Comparison of ENCODE assay signal across 1 cellular context in the genomic region with DNA sequence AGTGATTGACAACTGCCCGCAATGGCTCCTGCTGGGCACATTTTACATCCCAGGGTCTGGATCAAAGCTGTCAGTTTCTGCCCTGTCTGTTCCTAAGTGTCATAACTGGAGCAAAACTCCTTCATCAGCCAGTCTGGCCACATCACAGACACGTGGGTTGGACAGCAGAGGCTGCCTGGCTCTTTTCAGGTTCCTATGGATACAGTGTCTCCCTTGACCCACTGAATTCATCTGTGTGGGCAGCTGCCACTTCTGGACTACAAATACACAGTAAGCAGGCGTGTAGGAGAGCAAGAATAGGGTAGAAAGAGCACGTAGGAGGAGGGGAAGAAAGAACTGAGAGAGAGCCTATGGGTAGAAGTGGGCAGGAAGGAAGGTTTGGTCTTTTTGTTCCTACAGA.
TF ChIP-seq lines count a peak whose summit lies in the region.

No MANE protein-coding gene starts in this region.

TF ChIP-seq in SK-N-SH treated with all-trans-retinoic acid at 6 μM for 48 hours, 23 proteins besides CTCF, POLR2A, EP300 and RAD21 (continued from another document):
- TF ChIP-seq, protein P1, sequence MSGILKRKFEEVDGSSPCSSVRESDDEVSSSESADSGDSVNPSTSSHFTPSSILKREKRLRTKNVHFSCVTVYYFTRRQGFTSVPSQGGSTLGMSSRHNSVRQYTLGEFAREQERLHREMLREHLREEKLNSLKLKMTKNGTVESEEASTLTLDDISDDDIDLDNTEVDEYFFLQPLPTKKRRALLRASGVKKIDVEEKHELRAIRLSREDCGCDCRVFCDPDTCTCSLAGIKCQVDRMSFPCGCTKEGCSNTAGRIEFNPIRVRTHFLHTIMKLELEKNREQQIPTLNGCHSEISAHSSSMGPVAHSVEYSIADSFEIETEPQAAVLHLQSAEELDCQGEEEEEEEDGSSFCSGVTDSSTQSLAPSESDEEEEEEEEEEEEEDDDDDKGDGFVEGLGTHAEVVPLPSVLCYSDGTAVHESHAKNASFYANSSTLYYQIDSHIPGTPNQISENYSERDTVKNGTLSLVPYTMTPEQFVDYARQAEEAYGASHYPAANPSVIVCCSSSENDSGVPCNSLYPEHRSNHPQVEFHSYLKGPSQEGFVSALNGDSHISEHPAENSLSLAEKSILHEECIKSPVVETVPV (CRISPR knock-in tag; IDR thresholded peaks at IDR 0.05): no peak
- TF ChIP-seq ESRRG (CRISPR knock-in tag; IDR thresholded peaks at IDR 0.05): no peak
- no peak for TF ChIP-seq TOX (CRISPR knock-in tag; IDR thresholded peaks at IDR 0.05; ENCODE audit: borderline replicate concordance)
- no peak for TF ChIP-seq ZNF70 (CRISPR knock-in tag; IDR thresholded peaks at IDR 0.05)
- no peak for TF ChIP-seq GLIS3 (CRISPR knock-in tag; IDR thresholded peaks at IDR 0.05)
- TF ChIP-seq, protein P2, sequence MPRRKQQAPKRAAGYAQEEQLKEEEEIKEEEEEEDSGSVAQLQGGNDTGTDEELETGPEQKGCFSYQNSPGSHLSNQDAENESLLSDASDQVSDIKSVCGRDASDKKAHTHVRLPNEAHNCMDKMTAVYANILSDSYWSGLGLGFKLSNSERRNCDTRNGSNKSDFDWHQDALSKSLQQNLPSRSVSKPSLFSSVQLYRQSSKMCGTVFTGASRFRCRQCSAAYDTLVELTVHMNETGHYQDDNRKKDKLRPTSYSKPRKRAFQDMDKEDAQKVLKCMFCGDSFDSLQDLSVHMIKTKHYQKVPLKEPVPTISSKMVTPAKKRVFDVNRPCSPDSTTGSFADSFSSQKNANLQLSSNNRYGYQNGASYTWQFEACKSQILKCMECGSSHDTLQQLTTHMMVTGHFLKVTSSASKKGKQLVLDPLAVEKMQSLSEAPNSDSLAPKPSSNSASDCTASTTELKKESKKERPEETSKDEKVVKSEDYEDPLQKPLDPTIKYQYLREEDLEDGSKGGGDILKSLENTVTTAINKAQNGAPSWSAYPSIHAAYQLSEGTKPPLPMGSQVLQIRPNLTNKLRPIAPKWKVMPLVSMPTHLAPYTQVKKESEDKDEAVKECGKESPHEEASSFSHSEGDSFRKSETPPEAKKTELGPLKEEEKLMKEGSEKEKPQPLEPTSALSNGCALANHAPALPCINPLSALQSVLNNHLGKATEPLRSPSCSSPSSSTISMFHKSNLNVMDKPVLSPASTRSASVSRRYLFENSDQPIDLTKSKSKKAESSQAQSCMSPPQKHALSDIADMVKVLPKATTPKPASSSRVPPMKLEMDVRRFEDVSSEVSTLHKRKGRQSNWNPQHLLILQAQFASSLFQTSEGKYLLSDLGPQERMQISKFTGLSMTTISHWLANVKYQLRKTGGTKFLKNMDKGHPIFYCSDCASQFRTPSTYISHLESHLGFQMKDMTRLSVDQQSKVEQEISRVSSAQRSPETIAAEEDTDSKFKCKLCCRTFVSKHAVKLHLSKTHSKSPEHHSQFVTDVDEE (CRISPR knock-in tag; IDR thresholded peaks at IDR 0.05): no peak
